1 cellular context compared by ENCODE assay signal in the genomic region with DNA sequence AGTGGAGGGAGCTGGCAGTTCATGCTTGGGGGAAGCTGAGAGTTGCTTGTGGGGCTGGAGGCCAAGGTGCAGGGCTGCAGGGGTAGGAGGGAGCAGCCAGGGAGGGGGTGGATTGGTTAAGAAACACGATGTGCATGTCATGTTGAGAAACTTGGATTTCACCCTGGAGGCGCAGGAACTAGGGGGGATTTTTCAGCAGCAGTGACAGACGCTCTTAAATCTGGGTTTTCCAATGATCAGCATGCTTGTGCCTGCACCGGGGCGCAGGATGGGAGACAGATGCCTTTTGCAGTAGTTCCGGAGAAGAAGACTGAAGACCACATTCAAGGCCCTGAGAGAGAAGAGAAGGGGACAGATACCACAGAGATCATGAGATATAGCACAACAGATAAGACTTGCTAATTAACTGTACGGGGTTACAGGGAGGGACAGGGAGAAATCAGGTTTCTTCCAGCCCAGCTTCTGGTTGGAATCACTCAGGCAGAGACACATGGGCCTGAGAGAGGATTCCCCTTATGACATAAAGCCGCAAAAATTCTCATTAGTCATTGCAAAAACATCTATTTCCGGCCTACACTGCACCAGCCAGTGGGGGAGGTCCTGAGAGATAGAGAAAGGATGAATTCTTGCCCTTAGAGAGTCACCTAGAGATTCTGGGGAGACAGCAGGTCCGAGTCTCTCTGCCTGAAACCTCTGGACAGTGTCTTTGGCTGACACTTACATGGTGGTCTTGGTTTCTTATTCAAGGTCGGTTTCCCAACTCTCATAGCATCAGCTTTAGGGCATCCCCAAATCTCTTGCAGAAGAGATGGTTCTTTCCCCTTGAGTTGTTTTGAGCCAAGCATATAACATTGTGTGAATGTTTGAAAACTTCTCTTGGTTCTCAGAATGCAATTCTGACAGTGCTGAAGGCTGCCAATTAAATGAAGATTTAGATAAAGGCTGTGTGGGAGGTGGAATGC.
TF ChIP-seq lines count a peak whose summit lies in the region.

No MANE protein-coding gene starts in this region.

TF ChIP-seq in SK-N-SH, 30 proteins besides CTCF, POLR2A, EP300 and RAD21 (continued from another document):
- TF ChIP-seq, protein P1, sequence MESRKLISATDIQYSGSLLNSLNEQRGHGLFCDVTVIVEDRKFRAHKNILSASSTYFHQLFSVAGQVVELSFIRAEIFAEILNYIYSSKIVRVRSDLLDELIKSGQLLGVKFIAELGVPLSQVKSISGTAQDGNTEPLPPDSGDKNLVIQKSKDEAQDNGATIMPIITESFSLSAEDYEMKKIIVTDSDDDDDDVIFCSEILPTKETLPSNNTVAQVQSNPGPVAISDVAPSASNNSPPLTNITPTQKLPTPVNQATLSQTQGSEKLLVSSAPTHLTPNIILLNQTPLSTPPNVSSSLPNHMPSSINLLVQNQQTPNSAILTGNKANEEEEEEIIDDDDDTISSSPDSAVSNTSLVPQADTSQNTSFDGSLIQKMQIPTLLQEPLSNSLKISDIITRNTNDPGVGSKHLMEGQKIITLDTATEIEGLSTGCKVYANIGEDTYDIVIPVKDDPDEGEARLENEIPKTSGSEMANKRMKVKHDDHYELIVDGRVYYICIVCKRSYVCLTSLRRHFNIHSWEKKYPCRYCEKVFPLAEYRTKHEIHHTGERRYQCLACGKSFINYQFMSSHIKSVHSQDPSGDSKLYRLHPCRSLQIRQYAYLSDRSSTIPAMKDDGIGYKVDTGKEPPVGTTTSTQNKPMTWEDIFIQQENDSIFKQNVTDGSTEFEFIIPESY (IDR thresholded peaks at IDR 0.05; ENCODE audit: borderline replicate concordance, low read depth) = peak; percentile 88
- TF ChIP-seq NRF1 (IDR thresholded peaks at IDR 0.05; ENCODE audit: low read depth, low read length) (no peak), TAF1 (IDR thresholded peaks at IDR 0.05; ENCODE audit: borderline replicate concordance, low read depth, low read length) (peak; percentile 14; the same call in 1 of the 2 replicates), NFIC (IDR thresholded peaks at IDR 0.05; ENCODE audit: borderline replicate concordance) (peak; percentile 67; the same call in 1 of the 2 replicates), RFX5 (IDR thresholded peaks at IDR 0.05; ENCODE audit: low read length) (no peak), RXRA (IDR thresholded peaks at IDR 0.05; ENCODE audit: borderline replicate concordance, low read depth) (peak; percentile 92), FOXM1 (IDR thresholded peaks at IDR 0.05; ENCODE audit: low read depth) (peak; percentile 64; the same call in 1 of the 2 replicates), TEAD4 (IDR thresholded peaks at IDR 0.05; ENCODE audit: borderline replicate concordance, insufficient read depth) (peak; percentile 96), GABPA (IDR thresholded peaks at IDR 0.05; ENCODE audit: low read depth) (peak; percentile 41; the same call in 1 of the 2 replicates)
- TF ChIP-seq, protein P2, sequence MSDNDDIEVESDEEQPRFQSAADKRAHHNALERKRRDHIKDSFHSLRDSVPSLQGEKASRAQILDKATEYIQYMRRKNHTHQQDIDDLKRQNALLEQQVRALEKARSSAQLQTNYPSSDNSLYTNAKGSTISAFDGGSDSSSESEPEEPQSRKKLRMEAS (IDR thresholded peaks at IDR 0.05; ENCODE audit: low read depth) = peak; percentile 90
- TF ChIP-seq, protein P3, sequence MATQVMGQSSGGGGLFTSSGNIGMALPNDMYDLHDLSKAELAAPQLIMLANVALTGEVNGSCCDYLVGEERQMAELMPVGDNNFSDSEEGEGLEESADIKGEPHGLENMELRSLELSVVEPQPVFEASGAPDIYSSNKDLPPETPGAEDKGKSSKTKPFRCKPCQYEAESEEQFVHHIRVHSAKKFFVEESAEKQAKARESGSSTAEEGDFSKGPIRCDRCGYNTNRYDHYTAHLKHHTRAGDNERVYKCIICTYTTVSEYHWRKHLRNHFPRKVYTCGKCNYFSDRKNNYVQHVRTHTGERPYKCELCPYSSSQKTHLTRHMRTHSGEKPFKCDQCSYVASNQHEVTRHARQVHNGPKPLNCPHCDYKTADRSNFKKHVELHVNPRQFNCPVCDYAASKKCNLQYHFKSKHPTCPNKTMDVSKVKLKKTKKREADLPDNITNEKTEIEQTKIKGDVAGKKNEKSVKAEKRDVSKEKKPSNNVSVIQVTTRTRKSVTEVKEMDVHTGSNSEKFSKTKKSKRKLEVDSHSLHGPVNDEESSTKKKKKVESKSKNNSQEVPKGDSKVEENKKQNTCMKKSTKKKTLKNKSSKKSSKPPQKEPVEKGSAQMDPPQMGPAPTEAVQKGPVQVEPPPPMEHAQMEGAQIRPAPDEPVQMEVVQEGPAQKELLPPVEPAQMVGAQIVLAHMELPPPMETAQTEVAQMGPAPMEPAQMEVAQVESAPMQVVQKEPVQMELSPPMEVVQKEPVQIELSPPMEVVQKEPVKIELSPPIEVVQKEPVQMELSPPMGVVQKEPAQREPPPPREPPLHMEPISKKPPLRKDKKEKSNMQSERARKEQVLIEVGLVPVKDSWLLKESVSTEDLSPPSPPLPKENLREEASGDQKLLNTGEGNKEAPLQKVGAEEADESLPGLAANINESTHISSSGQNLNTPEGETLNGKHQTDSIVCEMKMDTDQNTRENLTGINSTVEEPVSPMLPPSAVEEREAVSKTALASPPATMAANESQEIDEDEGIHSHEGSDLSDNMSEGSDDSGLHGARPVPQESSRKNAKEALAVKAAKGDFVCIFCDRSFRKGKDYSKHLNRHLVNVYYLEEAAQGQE (IDR thresholded peaks at IDR 0.05; ENCODE audit: low read depth, low read length) = peak; percentile 54; the same call in 1 of the 2 replicates
- TF ChIP-seq, protein P4, sequence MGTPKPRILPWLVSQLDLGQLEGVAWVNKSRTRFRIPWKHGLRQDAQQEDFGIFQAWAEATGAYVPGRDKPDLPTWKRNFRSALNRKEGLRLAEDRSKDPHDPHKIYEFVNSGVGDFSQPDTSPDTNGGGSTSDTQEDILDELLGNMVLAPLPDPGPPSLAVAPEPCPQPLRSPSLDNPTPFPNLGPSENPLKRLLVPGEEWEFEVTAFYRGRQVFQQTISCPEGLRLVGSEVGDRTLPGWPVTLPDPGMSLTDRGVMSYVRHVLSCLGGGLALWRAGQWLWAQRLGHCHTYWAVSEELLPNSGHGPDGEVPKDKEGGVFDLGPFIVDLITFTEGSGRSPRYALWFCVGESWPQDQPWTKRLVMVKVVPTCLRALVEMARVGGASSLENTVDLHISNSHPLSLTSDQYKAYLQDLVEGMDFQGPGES (IDR thresholded peaks at IDR 0.05; ENCODE audit: low read depth, low read length) = no peak
- TF ChIP-seq, protein P5, sequence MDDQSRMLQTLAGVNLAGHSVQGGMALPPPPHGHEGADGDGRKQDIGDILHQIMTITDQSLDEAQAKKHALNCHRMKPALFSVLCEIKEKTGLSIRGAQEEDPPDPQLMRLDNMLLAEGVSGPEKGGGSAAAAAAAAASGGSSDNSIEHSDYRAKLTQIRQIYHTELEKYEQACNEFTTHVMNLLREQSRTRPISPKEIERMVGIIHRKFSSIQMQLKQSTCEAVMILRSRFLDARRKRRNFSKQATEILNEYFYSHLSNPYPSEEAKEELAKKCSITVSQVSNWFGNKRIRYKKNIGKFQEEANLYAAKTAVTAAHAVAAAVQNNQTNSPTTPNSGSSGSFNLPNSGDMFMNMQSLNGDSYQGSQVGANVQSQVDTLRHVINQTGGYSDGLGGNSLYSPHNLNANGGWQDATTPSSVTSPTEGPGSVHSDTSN (IDR thresholded peaks at IDR 0.05) = peak; percentile 73
- TF ChIP-seq, protein P6, sequence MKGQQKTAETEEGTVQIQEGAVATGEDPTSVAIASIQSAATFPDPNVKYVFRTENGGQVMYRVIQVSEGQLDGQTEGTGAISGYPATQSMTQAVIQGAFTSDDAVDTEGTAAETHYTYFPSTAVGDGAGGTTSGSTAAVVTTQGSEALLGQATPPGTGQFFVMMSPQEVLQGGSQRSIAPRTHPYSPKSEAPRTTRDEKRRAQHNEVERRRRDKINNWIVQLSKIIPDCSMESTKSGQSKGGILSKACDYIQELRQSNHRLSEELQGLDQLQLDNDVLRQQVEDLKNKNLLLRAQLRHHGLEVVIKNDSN (IDR thresholded peaks at IDR 0.05; ENCODE audit: borderline replicate concordance, low read depth) = no peak
